ENCODE assay signal across 8 cellular contexts in genomic region chr7:97928844-97929243, GRCh38. TPM values are rescaled to one million over a fixed set of nuclear protein-coding genes. Genes with fewer than 3 reads are reported as not detected.
A peak's percentile ranks its signal among the peaks of the same experiment; 100 is the strongest.
DNase-seq lines count a peak whose midpoint lies in the region; ATAC-seq, FAIRE-seq and TF ChIP-seq lines count a peak whose summit lies in the region.
"Not testable (repeated sequence)": the region's sequence is repeated elsewhere in the genome, so short reads cannot be mapped to it uniquely, and the experiment has no call there.

No MANE protein-coding gene starts in this region.

- not testable (repeated sequence) for TF ChIP-seq POLR2A in A549 (IDR thresholded peaks at IDR 0.05; ENCODE audit: low read length)

- H3K27me3 Mint-ChIP-seq in H9 (ENCODE audit: low read depth): peaks cover 43% of the 10 kb centered on the region
- peaks cover 15% of the 10 kb centered on the region for H3K27me3 Mint-ChIP-seq in T-helper 1 cell treated with Interleukin-12 subunit alpha and Interleukin-12 subunit beta and Interleukin-4 antibody, amounts not matched to agents 30 μg/mL and 1 μg/mL, for 36 hours (ENCODE audit: low read depth)
- not testable (repeated sequence) for H3K27me3 Mint-ChIP-seq in activated CD8-positive, alpha-beta T cell treated with anti-CD3 and anti-CD28 coated beads for 36 hours; activated naive CD4-positive, alpha-beta T cell treated with anti-CD3 and anti-CD28 coated beads, Interleukin-2, amount 50 U/mL, for 24 hours; effector memory CD8-positive, alpha-beta T cell; naive thymus-derived CD8-positive, alpha-beta T cell; stimulated activated memory B cell treated with anti-CD40 and anti-IgM and Interleukin-4, amounts not matched to agents 10 μg/mL and 1 μg/mL and 100 μg/mL, for 72 hours

- H4K91ac ChIP-seq in H9 (ENCODE audit: insufficient read length, low read depth, low read length): not testable (repeated sequence)

- peaks cover 30 to 37% of the 10 kb centered on the region in 2 experiments for H3K4me1 Mint-ChIP-seq in H9
- not testable (repeated sequence) for H3K4me1 Mint-ChIP-seq in T-helper 1 cell treated with Interleukin-12 subunit alpha and Interleukin-12 subunit beta and Interleukin-4 antibody, amounts not matched to agents 30 μg/mL and 1 μg/mL, for 36 hours (ENCODE audit: low read depth); activated CD8-positive, alpha-beta T cell treated with anti-CD3 and anti-CD28 coated beads for 36 hours (ENCODE audit: low read depth); activated naive CD4-positive, alpha-beta T cell treated with anti-CD3 and anti-CD28 coated beads, Interleukin-2, amount 50 U/mL, for 24 hours; effector memory CD8-positive, alpha-beta T cell (ENCODE audit: low read depth in 2 of 2); stimulated activated memory B cell treated with anti-CD40 and anti-IgM and Interleukin-4, amounts not matched to agents 10 μg/mL and 1 μg/mL and 100 μg/mL, for 72 hours
- H3K4me1 Mint-ChIP-seq in naive thymus-derived CD8-positive, alpha-beta T cell: peaks cover 0 to 12% (median 7%) of the 10 kb centered on the region in 4 donors

- not testable (repeated sequence) for H2BK20ac ChIP-seq in H9 (ENCODE audit: low read depth, low read length, poor library complexity, severe bottlenecking)

- H3K23ac ChIP-seq in H9 (ENCODE audit: insufficient read length, low read depth, low read length): not testable (repeated sequence)

- H3K9me3 ChIP-seq in A549; H9 (ENCODE audit: control insufficient read depth, low read depth, low read length): not testable (repeated sequence)

- H2AFZ ChIP-seq in H9 (ENCODE audit: low read length): not testable (repeated sequence)

- not testable (repeated sequence) for H3K36me3 Mint-ChIP-seq in H9 (ENCODE audit: insufficient read depth in 1 of 3, low read depth in 3 of 3); T-helper 1 cell treated with Interleukin-12 subunit alpha and Interleukin-12 subunit beta and Interleukin-4 antibody, amounts not matched to agents 30 μg/mL and 1 μg/mL, for 36 hours (ENCODE audit: low read depth); activated CD8-positive, alpha-beta T cell treated with anti-CD3 and anti-CD28 coated beads for 36 hours (ENCODE audit: low read depth); activated naive CD4-positive, alpha-beta T cell treated with anti-CD3 and anti-CD28 coated beads, Interleukin-2, amount 50 U/mL, for 24 hours; effector memory CD8-positive, alpha-beta T cell (ENCODE audit: insufficient read depth); naive thymus-derived CD8-positive, alpha-beta T cell; stimulated activated memory B cell treated with anti-CD40 and anti-IgM and Interleukin-4, amounts not matched to agents 10 μg/mL and 1 μg/mL and 100 μg/mL, for 72 hours

- intact Hi-C loops in activated CD8-positive, alpha-beta T cell treated with anti-CD3 and anti-CD28 coated beads for 36 hours (cut with micrococcal nuclease): not testable (repeated sequence)

- not testable (repeated sequence) for TF ChIP-seq EP300 in A549 (IDR thresholded peaks at IDR 0.05)

- not testable (repeated sequence) for H3K9me3 Mint-ChIP-seq in H9; T-helper 1 cell treated with Interleukin-12 subunit alpha and Interleukin-12 subunit beta and Interleukin-4 antibody, amounts not matched to agents 30 μg/mL and 1 μg/mL, for 36 hours; activated CD8-positive, alpha-beta T cell treated with anti-CD3 and anti-CD28 coated beads for 36 hours; activated naive CD4-positive, alpha-beta T cell treated with anti-CD3 and anti-CD28 coated beads, Interleukin-2, amount 50 U/mL, for 24 hours; effector memory CD8-positive, alpha-beta T cell; naive thymus-derived CD8-positive, alpha-beta T cell; stimulated activated memory B cell treated with anti-CD40 and anti-IgM and Interleukin-4, amounts not matched to agents 10 μg/mL and 1 μg/mL and 100 μg/mL, for 72 hours

- H3K56ac ChIP-seq in H9 (ENCODE audit: insufficient read length, low read depth, low read length): not testable (repeated sequence)

- H3K79me1 ChIP-seq in H9 (ENCODE audit: insufficient read depth, low read depth, low read length, poor library complexity, severe bottlenecking): not testable (repeated sequence)

- H3K4me2 ChIP-seq in A549: peak overlapping the region; percentile 92; the same call in 2 of the 3 replicates
- not testable (repeated sequence) for H3K4me2 ChIP-seq in H9 (ENCODE audit: insufficient read depth, insufficient read length, low read length)

- H3K79me2 ChIP-seq in H9 (ENCODE audit: insufficient read depth, low read length): not testable (repeated sequence)

- not testable (repeated sequence) for ATAC-seq in A549; activated CD8-positive, alpha-beta T cell treated with anti-CD3 and anti-CD28 coated beads for 36 hours; effector memory CD8-positive, alpha-beta T cell (replicated peaks); naive thymus-derived CD8-positive, alpha-beta T cell; stimulated activated memory B cell treated with anti-CD40 and anti-IgM and Interleukin-4, amounts not matched to agents 10 μg/mL and 1 μg/mL and 100 μg/mL, for 72 hours

- H3K27ac ChIP-seq in A549; H9 (ENCODE audit: insufficient read length, low read depth, low read length): not testable (repeated sequence)

- POLR2A ChIA-PET in A549 (lab: Yijun Ruan, JAX); activated CD8-positive, alpha-beta T cell treated with anti-CD3 and anti-CD28 coated beads for 36 hours (lab: Charles Lee); naive thymus-derived CD8-positive, alpha-beta T cell (lab: Charles Lee): not testable (repeated sequence)

- not testable (repeated sequence) for H3K18ac ChIP-seq in H9 (ENCODE audit: insufficient read length, low read depth, low read length)

- not testable (repeated sequence) for H3T11ph ChIP-seq in H9 (ENCODE audit: low read length)

- CTCF ChIA-PET in A549 (lab: Yijun Ruan, JAX): not testable (repeated sequence)
- CTCF ChIA-PET in activated CD8-positive, alpha-beta T cell treated with anti-CD3 and anti-CD28 coated beads for 36 hours (lab: Charles Lee): interaction anchor here (1.0 kb wide), 1 partner anchor 257 kb away, joined by 3 read pairs; no protein-coding TSS in a partner anchor

- not testable (repeated sequence) for H3K4me3 ChIP-seq in A549

- not testable (repeated sequence) for H3K4ac ChIP-seq in H9 (ENCODE audit: low read depth, low read length)

- not testable (repeated sequence) for TF ChIP-seq RAD21 in A549 (conservative IDR thresholded peaks at IDR 0.05 in 1 of 2, IDR thresholded peaks at IDR 0.05 in 1 of 2)

- H3K4me3 Mint-ChIP-seq in H9: peak overlapping the region; percentile 47 to 81
- H3K4me3 Mint-ChIP-seq in T-helper 1 cell treated with Interleukin-12 subunit alpha and Interleukin-12 subunit beta and Interleukin-4 antibody, amounts not matched to agents 30 μg/mL and 1 μg/mL, for 36 hours: peak overlapping the region; percentile 63
- peak overlapping the region; percentile 37 for H3K4me3 Mint-ChIP-seq in activated CD8-positive, alpha-beta T cell treated with anti-CD3 and anti-CD28 coated beads for 36 hours
- H3K4me3 Mint-ChIP-seq in activated naive CD4-positive, alpha-beta T cell treated with anti-CD3 and anti-CD28 coated beads, Interleukin-2, amount 50 U/mL, for 24 hours: peak overlapping the region; percentile 68
- H3K4me3 Mint-ChIP-seq in effector memory CD8-positive, alpha-beta T cell: peak overlapping the region; percentile 62 to 66
- peak overlapping the region; percentile 59 to 78 (median 74) for H3K4me3 Mint-ChIP-seq in naive thymus-derived CD8-positive, alpha-beta T cell
- peak overlapping the region; percentile 63 for H3K4me3 Mint-ChIP-seq in stimulated activated memory B cell treated with anti-CD40 and anti-IgM and Interleukin-4, amounts not matched to agents 10 μg/mL and 1 μg/mL and 100 μg/mL, for 72 hours

- H4K5ac ChIP-seq in H9 (ENCODE audit: insufficient read length, low read depth, low read length): not testable (repeated sequence)

- not testable (repeated sequence) for H4K8ac ChIP-seq in H9 (replicated peaks; ENCODE audit: insufficient read length, low read depth, low read length)

- H3K4me1 ChIP-seq in A549; H9 (ENCODE audit: insufficient read depth, low read length): not testable (repeated sequence)

- H3K14ac ChIP-seq in H9 (ENCODE audit: insufficient read depth, low read length): not testable (repeated sequence)

- not testable (repeated sequence) for DNase-seq in A549 (ENCODE audit: low read depth in 1 of 2, low spot score in 1 of 2); H9; activated CD8-positive, alpha-beta T cell treated with anti-CD3 and anti-CD28 coated beads for 36 hours; effector memory CD8-positive, alpha-beta T cell; naive thymus-derived CD8-positive, alpha-beta T cell

- FAIRE-seq in A549 (lab: Jason Lieb, UNC): not testable (repeated sequence)

- not testable (repeated sequence) for H2AK5ac ChIP-seq in H9 (ENCODE audit: insufficient read length, low read length)

- not testable (repeated sequence) for H2BK5ac ChIP-seq in H9 (ENCODE audit: insufficient read length, low read length)

- not testable (repeated sequence) for TF ChIP-seq CTCF in A549 (IDR thresholded peaks at IDR 0.05); H9 (conservative IDR thresholded peaks at IDR 0.05); activated CD8-positive, alpha-beta T cell treated with anti-CD3 and anti-CD28 coated beads for 36 hours (IDR thresholded peaks at IDR 0.05)

- H3K27me3 ChIP-seq in H9 (ENCODE audit: insufficient read depth, low read length): not testable (repeated sequence)

- not testable (repeated sequence) for H2BK12ac ChIP-seq in H9 (ENCODE audit: insufficient read length, low read depth, low read length)

- H3K23me2 ChIP-seq in H9 (ENCODE audit: insufficient read length, low read depth, low read length, poor library complexity, severe bottlenecking): not testable (repeated sequence)

- WGBS in A549 (ENCODE audit: missing lambda C conversion rate): 75% methylated on average over 6 of the region's 6 CpGs
- no CpG with 5 or more reads among the region's 6 CpGs for WGBS in H9 (ENCODE audit: extremely low coverage, insufficient read length, low lambda C conversion rate)

- not testable (repeated sequence) for H2BK15ac ChIP-seq in H9 (ENCODE audit: low read depth, low read length)

- H2BK120ac ChIP-seq in H9 (ENCODE audit: low read depth, low read length, poor library complexity, severe bottlenecking): not testable (repeated sequence)

- not testable (repeated sequence) for H3K9ac ChIP-seq in H9 (ENCODE audit: extremely low read depth, insufficient read length, low read length)

- not testable (repeated sequence) for H3K27ac Mint-ChIP-seq in H9; T-helper 1 cell treated with Interleukin-12 subunit alpha and Interleukin-12 subunit beta and Interleukin-4 antibody, amounts not matched to agents 30 μg/mL and 1 μg/mL, for 36 hours; activated CD8-positive, alpha-beta T cell treated with anti-CD3 and anti-CD28 coated beads for 36 hours; activated naive CD4-positive, alpha-beta T cell treated with anti-CD3 and anti-CD28 coated beads, Interleukin-2, amount 50 U/mL, for 24 hours; stimulated activated memory B cell treated with anti-CD40 and anti-IgM and Interleukin-4, amounts not matched to agents 10 μg/mL and 1 μg/mL and 100 μg/mL, for 72 hours
- peak overlapping the region; percentile 15 to 41 for H3K27ac Mint-ChIP-seq in effector memory CD8-positive, alpha-beta T cell
- peak overlapping the region in 2 of 10 donors; percentile 31 to 72 for H3K27ac Mint-ChIP-seq in naive thymus-derived CD8-positive, alpha-beta T cell

- not testable (repeated sequence) for H4K20me1 ChIP-seq in H9 (ENCODE audit: control insufficient read depth, insufficient read depth, insufficient read length)

RNA-seq across cellular contexts. Expression of gene ASNS, which starts 56.6 kb away (rescaled TPM):
- polyA plus RNA-seq in A549 (2011; rRNA removed) (98.7 and 115 TPM in 2 replicates), A549 (2017; fragmentation: RNase III; extraction: RNeasy Plus Mini Kit Qiagen cat#74134 plus additional on column Dnase treatment) (55.9 to 73.7 TPM (median 55.9 TPM) in 3 replicates)
- polyA plus RNA-seq in A549 (2012; cell fraction: cytosol; rRNA removed): 18.9 and 19.9 TPM in 2 replicates
- 44.3 and 45.5 TPM in 2 replicates for polyA plus RNA-seq in A549 (2012; cell fraction: nucleus; rRNA removed)
- polyA minus RNA-seq in A549 (2011; rRNA and poly(A)+ RNA removed): 70.3 and 76.8 TPM in 2 replicates
- 85.1 and 95.1 TPM in 2 replicates for total RNA-seq in H9 (2021)
- total RNA-seq in activated CD8-positive, alpha-beta T cell treated with anti-CD3 and anti-CD28 coated beads for 36 hours: 100 to 1,000 TPM; 226 to 229 TPM
- 10 to 100 TPM; 32.4 to 36.9 TPM for total RNA-seq in naive thymus-derived CD8-positive, alpha-beta T cell
- polyA plus RNA-seq in naive thymus-derived CD8-positive, alpha-beta T cell: 10 to 100 TPM; 18.0 to 26.7 (median 20.3) TPM
